ENCODE assay signal across 25 cellular contexts in the genomic region with DNA sequence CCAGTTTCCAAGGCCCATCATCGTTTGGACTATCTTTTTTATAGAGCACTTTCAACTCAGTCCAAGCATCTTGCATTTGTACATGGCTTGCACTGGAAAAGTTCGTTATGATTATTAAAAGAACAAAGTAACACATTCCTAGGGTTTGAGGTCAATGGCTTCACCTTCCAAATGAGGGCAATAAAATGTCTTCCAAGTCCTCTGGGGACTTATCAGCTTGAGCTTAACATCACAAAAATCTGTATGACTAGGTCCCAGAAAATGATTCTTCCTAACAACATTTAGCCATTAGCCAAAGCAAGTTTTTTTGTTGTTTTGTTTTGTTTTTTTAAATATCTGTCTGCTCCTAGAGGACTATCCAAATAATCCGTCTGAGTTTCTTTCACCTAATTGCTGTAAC.
A peak's percentile ranks its signal among the peaks of the same experiment; 100 is the strongest.
DNase-seq lines count a peak whose midpoint lies in the region; ATAC-seq and TF ChIP-seq lines count a peak whose summit lies in the region.
"Had no signal": no experiment of that assay in that cellular context is flagged by ENCODE, and none has a peak within 500 bp of the region (broad histone marks: within the 10 kb centered on the region; RNA-seq: fewer than 3 reads in every experiment).

No MANE protein-coding gene starts in this region.

- WGBS in sigmoid colon, 2 donors, result 45 to 73% methylated on average over 3 of the region's 3 CpGs

- peak overlapping the region; percentile 67; the same call in 1 of the 2 replicates for H3K27ac ChIP-seq in WERI-Rb-1
- H3K27ac ChIP-seq in foreskin keratinocyte, result peak overlapping the region; percentile 39
- H3K27ac ChIP-seq in SJCRH30, result no peak overlapping the region
- no peak overlapping the region for H3K27ac ChIP-seq in sigmoid colon
- H3K27ac ChIP-seq: 22Rv1; BLaER1 treated with 17β-estradiol and CSF1 and Interleukin-3, amounts not matched to agents 10 nM and 100 nM; HL-60; KMS-11 had no signal

- no peak for ATAC-seq in foreskin keratinocyte
- no peak for ATAC-seq in GM19467 (IDR thresholded peaks at IDR 0.05; ENCODE audit: unreplicated experiment)

- H3K27me3 ChIP-seq in WERI-Rb-1 (ENCODE audit: insufficient read depth, low read depth, severe bottlenecking) (no peaks in the 10 kb centered on the region), foreskin keratinocyte (no peaks in the 10 kb centered on the region), SJCRH30 (no peaks in the 10 kb centered on the region), sigmoid colon (no peaks in the 10 kb centered on the region)
- H3K27me3 ChIP-seq: BLaER1 treated with 17β-estradiol and CSF1 and Interleukin-3, amounts not matched to agents 10 nM and 100 nM had no signal

- H3K36me3 ChIP-seq in WERI-Rb-1 (no peaks in the 10 kb centered on the region), SJCRH30 (no peaks in the 10 kb centered on the region), sigmoid colon (no peaks in the 10 kb centered on the region)
- H3K36me3 ChIP-seq: BLaER1 treated with 17β-estradiol and CSF1 and Interleukin-3, amounts not matched to agents 10 nM and 100 nM had no signal

- H3K4me1 ChIP-seq in foreskin keratinocyte (peaks cover 8% of the 10 kb centered on the region), SJCRH30 (no peaks in the 10 kb centered on the region), sigmoid colon (peaks cover 0 to 28% (median 13%) of the 10 kb centered on the region in 4 donors)
- H3K4me1 ChIP-seq: BLaER1 treated with 17β-estradiol and CSF1 and Interleukin-3, amounts not matched to agents 10 nM and 100 nM had no signal

- TF ChIP-seq CTCF in WERI-Rb-1 (IDR thresholded peaks at IDR 0.05; ENCODE audit: low read depth, low read length), result no peak
- TF ChIP-seq CTCF in foreskin keratinocyte (conservative IDR thresholded peaks at IDR 0.05), result no peak
- TF ChIP-seq CTCF in sigmoid colon (IDR thresholded peaks at IDR 0.05), result no peak

- TF ChIP-seq POLR2A in sigmoid colon (IDR thresholded peaks at IDR 0.05), result no peak

- DNase-seq in DMS53 (lab: John Stamatoyannopoulos, UW) (peak; percentile 38), DMS53 treated with DMSO at 0.1 percent for 48 hours (lab: John Stamatoyannopoulos, UW; ENCODE audit: unreplicated experiment) (no peak), WERI-Rb-1 (no peak), foreskin keratinocyte (no peak), SJCRH30 (no peak), C1 segment of cervical spinal cord (lab: John Stamatoyannopoulos, UW) (no peak), sigmoid colon (no peak)
- DNase-seq: ACHN; AML-193; CD4-positive, alpha-beta memory T cell; COR-L47; DND-41; HCEC 1CT; MM.1S; NCI-H2029; NCI-H446; NCI-H524 treated with DMSO at 0.1 percent for 48 hours; NCI-H82; RPMI8226; SHP77 had no signal

- no peak for TF ChIP-seq EP300 in sigmoid colon (IDR thresholded peaks at IDR 0.05)

- intact Hi-C loops in sigmoid colon (cut with DNase I), result no loop called here

- H3K9me3 ChIP-seq in WERI-Rb-1 (ENCODE audit: severe bottlenecking), result no peaks in the 10 kb centered on the region
- H3K9me3 ChIP-seq in SJCRH30 (replicated peaks), result no peaks in the 10 kb centered on the region
- H3K9me3 ChIP-seq in sigmoid colon, result no peaks in the 10 kb centered on the region
- H3K9me3 ChIP-seq: BLaER1 treated with 17β-estradiol and CSF1 and Interleukin-3, amounts not matched to agents 10 nM and 100 nM had no signal

- no peak overlapping the region for H3K4me3 ChIP-seq in WERI-Rb-1 (ENCODE audit: low read depth, low read length)
- H3K4me3 ChIP-seq in SJCRH30, result no peak overlapping the region
- H3K4me3 ChIP-seq in sigmoid colon, result no peak overlapping the region
- H3K4me3 ChIP-seq: BLaER1 treated with 17β-estradiol and CSF1 and Interleukin-3, amounts not matched to agents 10 nM and 100 nM had no signal

Comparison
In these comparisons a context has a peak if more than half of its experiments do, and no peak if none do; other contexts are left out.
1. H3K27ac ChIP-seq: peak in WERI-Rb-1 (single experiment) and foreskin keratinocyte (single experiment); none in SJCRH30 (single experiment) and sigmoid colon (0 of 4).